13 cellular contexts compared by ENCODE assay signal in genomic region chr3:172128852-172129251, GRCh38.
DNase-seq lines count a peak whose midpoint lies in the region; ATAC-seq and TF ChIP-seq lines count a peak whose summit lies in the region.
"Had no signal": no experiment of that assay in that cellular context is flagged by ENCODE, and none has a peak within 500 bp of the region (broad histone marks: within the 10 kb centered on the region; RNA-seq: fewer than 3 reads in every experiment).

No MANE protein-coding gene starts in this region.

- no peak overlapping the region for H3K4me3 Mint-ChIP-seq in activated T-helper 1 cell treated with anti-CD3 and anti-CD28 coated beads, Interleukin-12 subunit alpha, Interleukin-12 subunit beta, Interleukin-2, Interleukin-4 antibody, amounts not matched to agents 30 ng/mL and 10 ng/mL and 1 ng/mL, durations not matched to agents 14 hours and 24 hours and 36 hours

- H2BK5ac ChIP-seq in trophoblast cell (ENCODE audit: low read depth, low read length, poor library complexity) = no peak overlapping the region

- WGBS in right cardiac atrium = 94% methylated on average over 9 of the region's 9 CpGs
- no CpG with 5 or more reads among the region's 9 CpGs for WGBS in trophoblast cell (ENCODE audit: extremely low coverage, insufficient coverage, insufficient read length)

- H3K9me3 ChIP-seq in right cardiac atrium (ENCODE audit: control insufficient read depth, low read length) (no peaks in the 10 kb centered on the region), fibroblast of lung (ENCODE audit: control insufficient read depth, insufficient read depth, low read depth, low read length) (no peaks in the 10 kb centered on the region), trophoblast cell (ENCODE audit: insufficient read depth, low read depth, low read length) (no peaks in the 10 kb centered on the region)

- H3K27me3 ChIP-seq in right cardiac atrium (ENCODE audit: control insufficient read depth, insufficient read depth) (no peaks in the 10 kb centered on the region), fibroblast of lung (ENCODE audit: control insufficient read depth, insufficient read depth, low read length) (no peaks in the 10 kb centered on the region), trophoblast cell (ENCODE audit: insufficient read depth, low read length) (no peaks in the 10 kb centered on the region)

- H3K23ac ChIP-seq in trophoblast cell (ENCODE audit: low read length) = no peak overlapping the region

- H2AFZ ChIP-seq in fibroblast of lung (ENCODE audit: low read length) (no peak overlapping the region), trophoblast cell (ENCODE audit: insufficient read depth, low read length, poor library complexity) (no peak overlapping the region)

- no peak overlapping the region for H3K4me3 ChIP-seq in right cardiac atrium (ENCODE audit: low read length)
- H3K4me3 ChIP-seq in fibroblast of lung (replicated peaks in 1 of 4; ENCODE audit: control extremely low read depth in 1 of 4, insufficient read depth in 1 of 4, low read depth in 3 of 4, low read length in 4 of 4) = no peak overlapping the region
- no peak overlapping the region for H3K4me3 ChIP-seq in trophoblast cell (ENCODE audit: low read depth, low read length)

- H4K20me1 ChIP-seq in fibroblast of lung (ENCODE audit: control insufficient read depth, extremely low read depth, insufficient read depth, low read length) = no peaks in the 10 kb centered on the region

- no peak overlapping the region for H4K12ac ChIP-seq in trophoblast cell (ENCODE audit: low read depth, low read length)

- H3K9me3 Mint-ChIP-seq in activated T-helper 1 cell treated with anti-CD3 and anti-CD28 coated beads, Interleukin-12 subunit alpha, Interleukin-12 subunit beta, Interleukin-2, Interleukin-4 antibody, amounts not matched to agents 30 ng/mL and 10 ng/mL and 1 ng/mL, durations not matched to agents 14 hours and 24 hours and 36 hours = no peaks in the 10 kb centered on the region

- H3K79me2 ChIP-seq in fibroblast of lung (ENCODE audit: control insufficient read depth, insufficient read depth, low read length) (peaks cover 51% of the 10 kb centered on the region), trophoblast cell (ENCODE audit: control insufficient read depth, insufficient read depth, low read length, poor library complexity) (peaks cover 2% of the 10 kb centered on the region)

- H3K4ac ChIP-seq in trophoblast cell (ENCODE audit: low read depth, low read length) = no peak overlapping the region

- DNase-seq in right cardiac atrium (no peak), left ventricle myocardium superior (no peak), fibroblast of lung (ENCODE audit: low read depth in 2 of 2) (no peak), trophoblast cell (peak; percentile 21 to 65), NCI-H1105 (lab: John Stamatoyannopoulos, UW) (no peak), HuH-7.5 (ENCODE audit: low spot score) (no peak), posterior vena cava (ENCODE audit: low spot score) (no peak)
- DNase-seq in activated T-helper 1 cell treated with anti-CD3 and anti-CD28 coated beads, Interleukin-12 subunit alpha, Interleukin-12 subunit beta, Interleukin-2, Interleukin-4 antibody, amounts not matched to agents 30 ng/mL and 10 ng/mL and 1 ng/mL, durations not matched to agents 14 hours and 24 hours and 36 hours (ENCODE audit: low spot score) = no peak
- DNase-seq: ACHN; activated naive CD4-positive, alpha-beta T cell treated with anti-CD3 and anti-CD28 coated beads, Interleukin-2, amount 50 U/mL, for 16 hours; cerebellar nuclear complex; NCI-H187; NCI-H69 had no signal

- H3K27ac ChIP-seq in right cardiac atrium (ENCODE audit: low read length) (peak overlapping the region; percentile 17), fibroblast of lung (ENCODE audit: insufficient read depth, low read length) (peak overlapping the region; percentile 52), trophoblast cell (ENCODE audit: low read depth, low read length) (no peak overlapping the region)

- TF ChIP-seq CTCF in fibroblast of lung (conservative IDR thresholded peaks at IDR 0.05 in 1 of 2, IDR thresholded peaks at IDR 0.05 in 1 of 2; ENCODE audit: low read depth in 1 of 2, low read length in 2 of 2) = no peak

- H3K79me1 ChIP-seq in trophoblast cell (ENCODE audit: low read length) = peaks cover 5% of the 10 kb centered on the region

- H3K4me1 ChIP-seq in right cardiac atrium (ENCODE audit: control insufficient read depth, insufficient read depth, low read length) (peaks cover 9% of the 10 kb centered on the region), fibroblast of lung (ENCODE audit: control insufficient read depth, extremely low read depth, insufficient read depth, low read length) (peaks cover 33% of the 10 kb centered on the region), trophoblast cell (ENCODE audit: control insufficient read depth in 1 of 2, insufficient read depth in 2 of 2, low read length in 2 of 2) (peaks cover 5 to 31% of the 10 kb centered on the region in 2 experiments)

- no peak overlapping the region for H2BK120ac ChIP-seq in trophoblast cell (ENCODE audit: insufficient read depth, low read length, poor library complexity)

- peaks cover 54% of the 10 kb centered on the region for H3K4me1 Mint-ChIP-seq in activated T-helper 1 cell treated with anti-CD3 and anti-CD28 coated beads, Interleukin-12 subunit alpha, Interleukin-12 subunit beta, Interleukin-2, Interleukin-4 antibody, amounts not matched to agents 30 ng/mL and 10 ng/mL and 1 ng/mL, durations not matched to agents 14 hours and 24 hours and 36 hours (ENCODE audit: low read depth)

- H3K36me3 ChIP-seq in fibroblast of lung (ENCODE audit: control insufficient read depth, insufficient read depth, low read length) = no peaks in the 10 kb centered on the region
- peaks cover 2 to 3% of the 10 kb centered on the region in 2 experiments for H3K36me3 ChIP-seq in trophoblast cell (ENCODE audit: control insufficient read depth in 1 of 2, insufficient read depth in 2 of 2, low read length in 2 of 2)

- intact Hi-C loops in right cardiac atrium (cut with DNase I) = no loop called here
- intact Hi-C loops in left ventricle myocardium superior (cut with micrococcal nuclease) = no loop called here
- intact Hi-C loops in activated T-helper 1 cell treated with anti-CD3 and anti-CD28 coated beads, Interleukin-12 subunit alpha, Interleukin-12 subunit beta, Interleukin-2, Interleukin-4 antibody, amounts not matched to agents 30 ng/mL and 10 ng/mL and 1 ng/mL, durations not matched to agents 14 hours and 24 hours and 36 hours (cut with micrococcal nuclease) = loop anchor here (2.0 kb wide), 1 partner anchor 16 kb away; no protein-coding TSS in a partner anchor
- intact Hi-C loops in posterior vena cava (cut with DNase I) = no loop called here

- no peak overlapping the region for H4K8ac ChIP-seq in trophoblast cell (ENCODE audit: low read depth, low read length)

- no peak overlapping the region for H3K14ac ChIP-seq in trophoblast cell (ENCODE audit: low read length)

- H3K4me2 ChIP-seq in fibroblast of lung (ENCODE audit: extremely low read depth, insufficient read depth, low read length) (peak overlapping the region; percentile 28), trophoblast cell (ENCODE audit: low read length) (no peak overlapping the region)

- no peak overlapping the region for H3K18ac ChIP-seq in trophoblast cell (ENCODE audit: low read length)

- ATAC-seq in right cardiac atrium (no peak), left ventricle myocardium superior (no peak)

- no peak overlapping the region for H2AK5ac ChIP-seq in trophoblast cell (ENCODE audit: low read length)

- H3K36me3 Mint-ChIP-seq in activated T-helper 1 cell treated with anti-CD3 and anti-CD28 coated beads, Interleukin-12 subunit alpha, Interleukin-12 subunit beta, Interleukin-2, Interleukin-4 antibody, amounts not matched to agents 30 ng/mL and 10 ng/mL and 1 ng/mL, durations not matched to agents 14 hours and 24 hours and 36 hours (ENCODE audit: low read depth) = peaks cover 31% of the 10 kb centered on the region

- H3K27ac Mint-ChIP-seq in activated T-helper 1 cell treated with anti-CD3 and anti-CD28 coated beads, Interleukin-12 subunit alpha, Interleukin-12 subunit beta, Interleukin-2, Interleukin-4 antibody, amounts not matched to agents 30 ng/mL and 10 ng/mL and 1 ng/mL, durations not matched to agents 14 hours and 24 hours and 36 hours = no peak overlapping the region

- no peak overlapping the region for H2BK12ac ChIP-seq in trophoblast cell (ENCODE audit: low read length)

- no peak overlapping the region for H3K9ac ChIP-seq in fibroblast of lung (ENCODE audit: insufficient read depth, low read length)
- no peak overlapping the region for H3K9ac ChIP-seq in trophoblast cell (ENCODE audit: low read length)

- no peak overlapping the region for H4K91ac ChIP-seq in trophoblast cell (ENCODE audit: low read depth, low read length)

- H3K27me3 Mint-ChIP-seq in activated T-helper 1 cell treated with anti-CD3 and anti-CD28 coated beads, Interleukin-12 subunit alpha, Interleukin-12 subunit beta, Interleukin-2, Interleukin-4 antibody, amounts not matched to agents 30 ng/mL and 10 ng/mL and 1 ng/mL, durations not matched to agents 14 hours and 24 hours and 36 hours (ENCODE audit: insufficient read depth) = no peaks in the 10 kb centered on the region

Comparison
In these comparisons a context has a peak if more than half of its experiments do, and no peak if none do; other contexts are left out.
1. DNase-seq: peak in trophoblast cell (2 of 2); none in right cardiac atrium (0 of 3), left ventricle myocardium superior (single experiment), fibroblast of lung (0 of 2), NCI-H1105 (single experiment), activated T-helper 1 cell treated with anti-CD3 and anti-CD28 coated beads, Interleukin-12 subunit alpha, Interleukin-12 subunit beta, Interleukin-2, Interleukin-4 antibody, amounts not matched to agents 30 ng/mL and 10 ng/mL and 1 ng/mL, durations not matched to agents 14 hours and 24 hours and 36 hours (single experiment), HuH-7.5 (single experiment) and posterior vena cava (single experiment).